ENCODE assay signal across 11 cellular contexts in the genomic region with DNA sequence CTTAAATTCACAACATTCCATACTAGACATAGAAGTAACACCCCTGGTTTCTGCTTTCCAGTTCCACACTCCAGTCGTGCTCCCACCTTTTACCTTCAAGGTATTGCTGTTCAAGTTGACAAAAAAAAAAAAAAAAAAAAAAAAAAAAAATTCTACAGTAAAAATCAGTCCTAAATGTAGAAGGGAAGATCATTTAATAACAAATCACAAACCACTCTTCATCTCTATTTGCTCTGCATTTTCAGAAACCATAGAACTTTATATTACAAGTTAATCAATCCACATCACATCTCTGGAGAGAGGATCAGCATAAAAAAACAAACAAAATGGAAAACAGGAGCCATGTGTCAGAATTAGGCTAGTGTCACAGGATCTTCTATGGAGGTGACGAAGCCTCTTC.
DNase-seq lines count a peak whose midpoint lies in the region; ATAC-seq and TF ChIP-seq lines count a peak whose summit lies in the region.
"Had no signal": no experiment of that assay in that cellular context is flagged by ENCODE, and none has a peak within 500 bp of the region (broad histone marks: within the 10 kb centered on the region; RNA-seq: fewer than 3 reads in every experiment).

No MANE protein-coding gene starts in this region.

- intact Hi-C loops in stomach (cut with DNase I; ENCODE audit: low total_unique reads), result no loop called here

- H3K4me1 Mint-ChIP-seq in activated CD4-positive, alpha-beta T cell treated with anti-CD3 and anti-CD28 coated beads, Interleukin-2, amount 10 ng/mL, durations not matched to agents 7 days and 5 days, result peaks cover 83% of the 10 kb centered on the region
- peaks cover 75 to 96% of the 10 kb centered on the region in 2 donors for H3K4me1 Mint-ChIP-seq in immature natural killer cell

- TF ChIP-seq CTCF in stomach (IDR thresholded peaks at IDR 0.05), result no peak

- POLR2A ChIA-PET in activated CD4-positive, alpha-beta T cell treated with anti-CD3 and anti-CD28 coated beads, Interleukin-2, amount 10 ng/mL, durations not matched to agents 7 days and 5 days (lab: Charles Lee), result no interaction called here

- no peak for TF ChIP-seq POLR2A in stomach (IDR thresholded peaks at IDR 0.05)

- H3K27ac ChIP-seq in stomach, result peak overlapping the region in 4 of 5 donors; percentile 80 to 93 (median 84)
- H3K27ac ChIP-seq: BLaER1 treated with 17β-estradiol and CSF1 and Interleukin-3, amounts not matched to agents 10 nM and 100 nM had no signal

- no peaks in the 10 kb centered on the region for H3K27me3 Mint-ChIP-seq in activated CD4-positive, alpha-beta T cell treated with anti-CD3 and anti-CD28 coated beads, Interleukin-2, amount 10 ng/mL, durations not matched to agents 7 days and 5 days
- H3K27me3 Mint-ChIP-seq in immature natural killer cell (ENCODE audit: low read depth in 3 of 3), result peaks cover 2 to 37% (median 18%) of the 10 kb centered on the region in 3 donors

- peak overlapping the region; percentile 52 for H3K4me3 Mint-ChIP-seq in activated CD4-positive, alpha-beta T cell treated with anti-CD3 and anti-CD28 coated beads, Interleukin-2, amount 10 ng/mL, durations not matched to agents 7 days and 5 days
- H3K4me3 Mint-ChIP-seq in immature natural killer cell, result peak overlapping the region in 4 of 5 donors; percentile 1 to 79 (median 42)

- H3K4me1 ChIP-seq in stomach, result peaks cover 31 to 85% (median 57%) of the 10 kb centered on the region in 4 donors

- peaks cover 76% of the 10 kb centered on the region for H3K36me3 Mint-ChIP-seq in activated CD4-positive, alpha-beta T cell treated with anti-CD3 and anti-CD28 coated beads, Interleukin-2, amount 10 ng/mL, durations not matched to agents 7 days and 5 days (ENCODE audit: low read depth)
- peaks cover 64 to 82% of the 10 kb centered on the region in 2 donors for H3K36me3 Mint-ChIP-seq in activated naive CD4-positive, alpha-beta T cell treated with anti-CD3 and anti-CD28 coated beads, Interleukin-2, amount 50 U/mL, for 72 hours
- peaks cover 0 to 4% (median 4%) of the 10 kb centered on the region in 3 donors for H3K36me3 Mint-ChIP-seq in immature natural killer cell

- H3K27ac Mint-ChIP-seq in activated CD4-positive, alpha-beta T cell treated with anti-CD3 and anti-CD28 coated beads, Interleukin-2, amount 10 ng/mL, durations not matched to agents 7 days and 5 days, result peak overlapping the region; percentile 79
- peak overlapping the region; percentile 86 to 92 for H3K27ac Mint-ChIP-seq in activated naive CD4-positive, alpha-beta T cell treated with anti-CD3 and anti-CD28 coated beads, Interleukin-2, amount 50 U/mL, for 72 hours
- H3K27ac Mint-ChIP-seq in immature natural killer cell, result peak overlapping the region; percentile 18 to 86 (median 70)

- no peaks in the 10 kb centered on the region for H3K9me3 Mint-ChIP-seq in activated CD4-positive, alpha-beta T cell treated with anti-CD3 and anti-CD28 coated beads, Interleukin-2, amount 10 ng/mL, durations not matched to agents 7 days and 5 days
- H3K9me3 Mint-ChIP-seq in activated naive CD4-positive, alpha-beta T cell treated with anti-CD3 and anti-CD28 coated beads, Interleukin-2, amount 50 U/mL, for 72 hours, result no peaks in the 10 kb centered on the region
- H3K9me3 Mint-ChIP-seq in immature natural killer cell, result no peaks in the 10 kb centered on the region

- 29 to 68% (median 36%) methylated on average over 2 of the region's 2 CpGs for WGBS in stomach, 5 donors

- no peak for ATAC-seq in activated naive CD4-positive, alpha-beta T cell treated with anti-CD3 and anti-CD28 coated beads, Interleukin-2, amount 50 U/mL, for 72 hours
- ATAC-seq: Right ventricle myocardium inferior had no signal

- DNase-seq in activated CD4-positive, alpha-beta T cell treated with anti-CD3 and anti-CD28 coated beads, Interleukin-2, amount 10 ng/mL, durations not matched to agents 7 days and 5 days, result no peak
- DNase-seq in activated CD4-positive, alpha-beta T cell treated with anti-CD3 and anti-CD28 coated beads for 1 hour, result no peak
- no peak for DNase-seq in activated naive CD4-positive, alpha-beta T cell treated with anti-CD3 and anti-CD28 coated beads, Interleukin-2, amount 50 U/mL, for 72 hours (ENCODE audit: low spot score in 2 of 2)
- DNase-seq in immature natural killer cell (no peak), stomach (no peak), HuH-7.5 (ENCODE audit: low spot score) (no peak), activated gamma-delta T cell (lab: John Stamatoyannopoulos, UW) (no peak), NCI-H2029 treated with DMSO at 0.1 percent for 48 hours (lab: John Stamatoyannopoulos, UW) (no peak)
- DNase-seq: stimulated activated CD4-positive, alpha-beta T cell treated with anti-CD3 and anti-CD28 coated beads, Interleukin-1b, Interleukin-23, amount 100 ng/mL, for 48 hours had no signal

- H3K9me3 ChIP-seq in stomach, result no peaks in the 10 kb centered on the region
- H3K9me3 ChIP-seq: BLaER1 treated with 17β-estradiol and CSF1 and Interleukin-3, amounts not matched to agents 10 nM and 100 nM had no signal

- no peaks in the 10 kb centered on the region for H3K27me3 ChIP-seq in stomach
- H3K27me3 ChIP-seq: BLaER1 treated with 17β-estradiol and CSF1 and Interleukin-3, amounts not matched to agents 10 nM and 100 nM had no signal

- CTCF ChIA-PET in activated CD4-positive, alpha-beta T cell treated with anti-CD3 and anti-CD28 coated beads, Interleukin-2, amount 10 ng/mL, durations not matched to agents 7 days and 5 days (lab: Charles Lee), result interaction anchor here (0.6 to 4.8 kb wide), 5 partner anchors 9 to 553 kb away, joined by 3 to 23 read pairs (median 10); no protein-coding TSS in a partner anchor

- TF ChIP-seq EP300 in stomach (IDR thresholded peaks at IDR 0.05), result no peak

- peak overlapping the region; percentile 34 to 46 (median 40) for H3K4me3 ChIP-seq in stomach
- H3K4me3 ChIP-seq: BLaER1 treated with 17β-estradiol and CSF1 and Interleukin-3, amounts not matched to agents 10 nM and 100 nM had no signal

- H3K36me3 ChIP-seq in stomach, result peaks cover 0 to 16% (median 10%) of the 10 kb centered on the region in 4 donors
